In the genomic region with DNA sequence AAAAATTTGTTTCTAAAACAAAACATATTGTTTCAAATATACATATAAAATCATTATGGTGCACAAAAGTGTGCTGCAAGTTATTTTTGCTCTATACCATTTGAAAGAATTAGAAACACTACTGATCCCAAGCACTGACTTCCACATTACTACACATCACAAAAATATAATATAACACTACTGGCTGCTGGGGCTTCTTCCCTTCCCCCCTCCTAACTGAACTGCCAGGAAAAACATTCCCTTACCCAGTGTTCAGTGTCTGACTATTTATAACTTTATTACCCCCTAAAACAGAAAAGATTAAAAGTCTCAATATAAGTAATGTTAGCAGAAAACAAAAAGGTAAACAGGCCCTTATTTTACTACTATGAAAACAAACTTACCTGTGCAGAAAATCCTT, we compare ENCODE assay signal across 19 cellular contexts. TPM values are rescaled to one million over a fixed set of nuclear protein-coding genes. Genes with fewer than 3 reads are reported as not detected.
A peak's percentile ranks its signal among the peaks of the same experiment; 100 is the strongest.
DNase-seq lines count a peak whose midpoint lies in the region; ATAC-seq and TF ChIP-seq lines count a peak whose summit lies in the region.
"Had no signal": no experiment of that assay in that cellular context is flagged by ENCODE, and none has a peak within 500 bp of the region (broad histone marks: within the 10 kb centered on the region; RNA-seq: fewer than 3 reads in every experiment).

No MANE protein-coding gene starts in this region.

- H3K27ac ChIP-seq in psoas muscle = peak overlapping the region; percentile 58
- H3K27ac ChIP-seq: RWPE1, SJCRH30 had no signal

- H3K4me1 Mint-ChIP-seq in immature natural killer cell = peaks cover 50 to 85% of the 10 kb centered on the region in 2 donors
- peaks cover 11 to 52% of the 10 kb centered on the region in 2 donors for H3K4me1 Mint-ChIP-seq in stimulated activated naive B cell treated with anti-CD40 and anti-IgM and Interleukin-4, amounts not matched to agents 10 μg/mL and 1 μg/mL and 100 μg/mL, for 72 hours
- H3K4me1 Mint-ChIP-seq in activated CD4-positive, alpha-beta memory T cell treated with anti-CD3 and anti-CD28 coated beads for 36 hours (ENCODE audit: low read depth) = peaks cover 27% of the 10 kb centered on the region

- no peaks in the 10 kb centered on the region for H3K9me3 ChIP-seq in psoas muscle
- H3K9me3 ChIP-seq: SJCRH30 had no signal

- CTCF ChIA-PET in activated CD4-positive, alpha-beta memory T cell treated with anti-CD3 and anti-CD28 coated beads for 36 hours (lab: Charles Lee) = no interaction called here

- H3K4me3 ChIP-seq in psoas muscle = peak overlapping the region; percentile 43
- H3K4me3 ChIP-seq: GM23338, SJCRH30 had no signal

- no peak for TF ChIP-seq CTCF in psoas muscle (IDR thresholded peaks at IDR 0.05)

- peak in 3 of 4 donors; percentile 70 to 77 (median 76) for ATAC-seq in psoas muscle
- ATAC-seq in stimulated activated naive B cell treated with anti-CD40 and anti-IgM and Interleukin-4, amounts not matched to agents 10 μg/mL and 1 μg/mL and 100 μg/mL, for 72 hours (replicated peaks) = no peak
- ATAC-seq: GM23338, PC-3 had no signal

- H3K36me3 Mint-ChIP-seq in immature natural killer cell = peaks cover 0 to 14% (median 0%) of the 10 kb centered on the region in 3 donors
- peaks cover 27 to 42% of the 10 kb centered on the region in 2 donors for H3K36me3 Mint-ChIP-seq in stimulated activated naive B cell treated with anti-CD40 and anti-IgM and Interleukin-4, amounts not matched to agents 10 μg/mL and 1 μg/mL and 100 μg/mL, for 72 hours
- H3K36me3 Mint-ChIP-seq in activated CD4-positive, alpha-beta memory T cell treated with anti-CD3 and anti-CD28 coated beads for 36 hours = peaks cover 15% of the 10 kb centered on the region

- H3K4me3 Mint-ChIP-seq in immature natural killer cell = peak overlapping the region in 3 of 5 donors; percentile 70 to 74 (median 73)
- H3K4me3 Mint-ChIP-seq in stimulated activated naive B cell treated with anti-CD40 and anti-IgM and Interleukin-4, amounts not matched to agents 10 μg/mL and 1 μg/mL and 100 μg/mL, for 72 hours = no peak overlapping the region
- H3K4me3 Mint-ChIP-seq in activated CD4-positive, alpha-beta memory T cell treated with anti-CD3 and anti-CD28 coated beads for 36 hours = no peak overlapping the region
- H3K4me3 Mint-ChIP-seq: CD4-positive, alpha-beta T cell; GM23338 had no signal

- intact Hi-C loops in psoas muscle (cut with DNase I) = loop anchor here (5.0 kb wide), 2 partner anchors 34 to 39 kb away; no protein-coding TSS in a partner anchor
- intact Hi-C loops in activated CD4-positive, alpha-beta memory T cell treated with anti-CD3 and anti-CD28 coated beads for 36 hours (cut with micrococcal nuclease) = no loop called here

- POLR2A ChIA-PET in activated CD4-positive, alpha-beta memory T cell treated with anti-CD3 and anti-CD28 coated beads for 36 hours (lab: Charles Lee) = no interaction called here

- no peaks in the 10 kb centered on the region for H3K9me3 Mint-ChIP-seq in immature natural killer cell
- no peaks in the 10 kb centered on the region for H3K9me3 Mint-ChIP-seq in stimulated activated naive B cell treated with anti-CD40 and anti-IgM and Interleukin-4, amounts not matched to agents 10 μg/mL and 1 μg/mL and 100 μg/mL, for 72 hours
- no peaks in the 10 kb centered on the region for H3K9me3 Mint-ChIP-seq in activated CD4-positive, alpha-beta memory T cell treated with anti-CD3 and anti-CD28 coated beads for 36 hours
- H3K9me3 Mint-ChIP-seq: CD4-positive, alpha-beta T cell; GM23338 had no signal

- peaks cover 0 to 9% (median 2%) of the 10 kb centered on the region in 3 donors for H3K27me3 Mint-ChIP-seq in immature natural killer cell (ENCODE audit: low read depth in 3 of 3)
- no peaks in the 10 kb centered on the region for H3K27me3 Mint-ChIP-seq in stimulated activated naive B cell treated with anti-CD40 and anti-IgM and Interleukin-4, amounts not matched to agents 10 μg/mL and 1 μg/mL and 100 μg/mL, for 72 hours
- H3K27me3 Mint-ChIP-seq in activated CD4-positive, alpha-beta memory T cell treated with anti-CD3 and anti-CD28 coated beads for 36 hours = no peaks in the 10 kb centered on the region
- H3K27me3 Mint-ChIP-seq: CD4-positive, alpha-beta T cell had no signal

- H3K36me3 ChIP-seq in psoas muscle (ENCODE audit: insufficient read depth in 1 of 2, low read depth in 1 of 2) = peaks cover 0 to 28% of the 10 kb centered on the region in 2 donors

- H3K27ac Mint-ChIP-seq in immature natural killer cell = peak overlapping the region; percentile 70 to 92 (median 76)
- no peak overlapping the region for H3K27ac Mint-ChIP-seq in stimulated activated naive B cell treated with anti-CD40 and anti-IgM and Interleukin-4, amounts not matched to agents 10 μg/mL and 1 μg/mL and 100 μg/mL, for 72 hours
- H3K27ac Mint-ChIP-seq in activated CD4-positive, alpha-beta memory T cell treated with anti-CD3 and anti-CD28 coated beads for 36 hours = no peak overlapping the region
- H3K27ac Mint-ChIP-seq: CD4-positive, alpha-beta T cell had no signal

- peaks cover 31% of the 10 kb centered on the region for H3K4me1 ChIP-seq in psoas muscle
- H3K4me1 ChIP-seq: SJCRH30 had no signal

- no peaks in the 10 kb centered on the region for H3K27me3 ChIP-seq in psoas muscle (ENCODE audit: insufficient read depth in 3 of 3, low read length in 2 of 3)
- H3K27me3 ChIP-seq: SJCRH30 had no signal

- DNase-seq in GM03348 (ENCODE audit: low spot score) = peak; percentile 16
- peak; percentile 13 for DNase-seq in astrocyte of the hippocampus (ENCODE audit: low read depth, low spot score)
- DNase-seq in immature natural killer cell = no peak
- no peak for DNase-seq in psoas muscle
- no peak for DNase-seq in stimulated activated naive B cell treated with anti-CD40 and anti-IgM and Interleukin-4, amounts not matched to agents 10 μg/mL and 1 μg/mL and 100 μg/mL, for 72 hours
- DNase-seq in activated CD4-positive, alpha-beta memory T cell treated with anti-CD3 and anti-CD28 coated beads for 36 hours = no peak
- DNase-seq in stimulated activated CD4-positive, alpha-beta T cell treated with anti-CD3 and anti-CD28 coated beads, Interleukin-15, amount 100 ng/mL, for 24 hours = no peak
- DNase-seq in activated CD4-positive, alpha-beta T cell treated with anti-CD3 and anti-CD28 coated beads, Interleukin-2, amount 50 U/mL, for 4 hours = no peak
- DNase-seq: Calu3; CD4-positive, alpha-beta T cell; KG1; NCI-H1436; NCI-H2029; NCI-H510A; NCI-H774; PC-3; SJCRH30 had no signal

RNA-seq across cellular contexts. Expression of gene GPATCH8, which starts 36.9 kb away (rescaled TPM):
- 100 to 1,000 TPM in 1 of 3 donors, 10 to 100 TPM in 2; 15.5 to 101 (median 22.1) TPM for polyA plus RNA-seq in immature natural killer cell
- 10 to 100 TPM; 16.5 to 28.1 (median 21.7) TPM for total RNA-seq in psoas muscle
- polyA plus RNA-seq in psoas muscle = 10 to 100 TPM in 2 of 3 donors, 1 to 10 TPM in 1; 5.7 to 23.5 (median 11.9) TPM
- total RNA-seq in activated CD4-positive, alpha-beta memory T cell treated with anti-CD3 and anti-CD28 coated beads for 36 hours = 10 to 100 TPM; 38.5 to 40.8 TPM

Comparison
In these comparisons a context has a peak if more than half of its experiments do, and no peak if none do; other contexts are left out.
1. DNase-seq: peak in GM03348 (single experiment) and astrocyte of the hippocampus (single experiment); none in immature natural killer cell (0 of 3), psoas muscle (0 of 2), stimulated activated naive B cell treated with anti-CD40 and anti-IgM and Interleukin-4, amounts not matched to agents 10 μg/mL and 1 μg/mL and 100 μg/mL, for 72 hours (single experiment), activated CD4-positive, alpha-beta memory T cell treated with anti-CD3 and anti-CD28 coated beads for 36 hours (single experiment), stimulated activated CD4-positive, alpha-beta T cell treated with anti-CD3 and anti-CD28 coated beads, Interleukin-15, amount 100 ng/mL, for 24 hours (single experiment) and activated CD4-positive, alpha-beta T cell treated with anti-CD3 and anti-CD28 coated beads, Interleukin-2, amount 50 U/mL, for 4 hours (0 of 2).
2. H3K27ac Mint-ChIP-seq: peak in immature natural killer cell (6 of 6); none in stimulated activated naive B cell treated with anti-CD40 and anti-IgM and Interleukin-4, amounts not matched to agents 10 μg/mL and 1 μg/mL and 100 μg/mL, for 72 hours (single experiment) and activated CD4-positive, alpha-beta memory T cell treated with anti-CD3 and anti-CD28 coated beads for 36 hours (single experiment).
3. H3K4me3 Mint-ChIP-seq: peak in immature natural killer cell (3 of 5); none in stimulated activated naive B cell treated with anti-CD40 and anti-IgM and Interleukin-4, amounts not matched to agents 10 μg/mL and 1 μg/mL and 100 μg/mL, for 72 hours (0 of 2) and activated CD4-positive, alpha-beta memory T cell treated with anti-CD3 and anti-CD28 coated beads for 36 hours (single experiment).
4. ATAC-seq: peak in psoas muscle (3 of 4); none in stimulated activated naive B cell treated with anti-CD40 and anti-IgM and Interleukin-4, amounts not matched to agents 10 μg/mL and 1 μg/mL and 100 μg/mL, for 72 hours (0 of 2).